ENCODE assay signal across 20 cellular contexts in the genomic region with DNA sequence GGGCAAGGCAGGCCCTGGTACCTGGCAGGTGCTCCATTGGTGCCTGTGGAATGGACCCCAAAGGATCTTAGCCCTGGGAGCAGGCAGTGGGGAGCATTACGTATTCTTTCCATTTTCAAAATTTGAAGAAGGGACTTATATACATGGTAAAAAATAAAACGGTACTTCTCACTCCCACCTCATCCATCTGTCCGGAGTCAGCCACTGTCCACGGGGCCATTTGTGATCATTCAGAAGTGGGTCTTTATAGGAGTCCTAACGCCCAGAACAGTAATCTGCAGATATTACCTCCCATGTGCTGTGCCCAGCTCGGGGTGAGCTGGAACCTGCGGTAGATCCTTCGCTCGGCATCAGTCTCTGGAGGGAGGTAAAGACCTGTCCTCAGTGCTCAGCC.
"Had no signal": no experiment of that assay in that cellular context is flagged by ENCODE, and none has a peak within 500 bp of the region (broad histone marks: within the 10 kb centered on the region; RNA-seq: fewer than 3 reads in every experiment).

No MANE protein-coding gene starts in this region.

- ATAC-seq: activated T-helper 17 cell treated with anti-CD3 and anti-CD28 coated beads, Interleukin-2, amount 50 U/mL, for 72 hours; body of pancreas; gastrocnemius medialis; left colon; lower lobe of right lung; natural killer cell treated with Interleukin-12 subunit alpha and Interleukin-12 subunit beta and Interleukin-15 and Interleukin-18, amount 100 ng/mL, for 72 hours had no signal

- H3K27ac ChIP-seq: body of pancreas, gastrocnemius medialis, lower lobe of right lung, tibial nerve had no signal

- H3K27ac Mint-ChIP-seq: activated CD4-positive, alpha-beta T cell treated with anti-CD3 and anti-CD28 coated beads, Interleukin-2, amount 10 ng/mL, durations not matched to agents 24 days and 14 days; activated naive CD8-positive, alpha-beta T cell treated with anti-CD3 and anti-CD28 coated beads for 36 hours; activated T-helper 17 cell treated with anti-CD3 and anti-CD28 coated beads, Interleukin-2, amount 50 U/mL, for 72 hours; natural killer cell treated with Interleukin-12 subunit alpha and Interleukin-12 subunit beta and Interleukin-15 and Interleukin-18, amount 100 ng/mL, for 72 hours had no signal

- H3K27me3 ChIP-seq: body of pancreas, gastrocnemius medialis had no signal

- H3K9me3 Mint-ChIP-seq: activated CD4-positive, alpha-beta T cell treated with anti-CD3 and anti-CD28 coated beads, Interleukin-2, amount 10 ng/mL, durations not matched to agents 24 days and 14 days; activated naive CD8-positive, alpha-beta T cell treated with anti-CD3 and anti-CD28 coated beads for 36 hours; activated T-helper 17 cell treated with anti-CD3 and anti-CD28 coated beads, Interleukin-2, amount 50 U/mL, for 72 hours; natural killer cell treated with Interleukin-12 subunit alpha and Interleukin-12 subunit beta and Interleukin-15 and Interleukin-18, amount 100 ng/mL, for 72 hours had no signal

- H3K4me3 Mint-ChIP-seq: activated CD4-positive, alpha-beta T cell treated with anti-CD3 and anti-CD28 coated beads, Interleukin-2, amount 10 ng/mL, durations not matched to agents 24 days and 14 days; activated naive CD8-positive, alpha-beta T cell treated with anti-CD3 and anti-CD28 coated beads for 36 hours; activated T-helper 17 cell treated with anti-CD3 and anti-CD28 coated beads, Interleukin-2, amount 50 U/mL, for 72 hours; natural killer cell treated with Interleukin-12 subunit alpha and Interleukin-12 subunit beta and Interleukin-15 and Interleukin-18, amount 100 ng/mL, for 72 hours had no signal

- H3K4me3 ChIP-seq: body of pancreas, gastrocnemius medialis, lower lobe of right lung, tibial nerve had no signal

- H3K9me3 ChIP-seq: body of pancreas, gastrocnemius medialis, lower lobe of right lung, tibial nerve had no signal

- H3K4me1 ChIP-seq: gastrocnemius medialis, tibial nerve had no signal

- H3K27me3 Mint-ChIP-seq: activated CD4-positive, alpha-beta T cell treated with anti-CD3 and anti-CD28 coated beads, Interleukin-2, amount 10 ng/mL, durations not matched to agents 24 days and 14 days had no signal

- H3K36me3 Mint-ChIP-seq: activated naive CD8-positive, alpha-beta T cell treated with anti-CD3 and anti-CD28 coated beads for 36 hours; natural killer cell treated with Interleukin-12 subunit alpha and Interleukin-12 subunit beta and Interleukin-15 and Interleukin-18, amount 100 ng/mL, for 72 hours had no signal

- H3K36me3 ChIP-seq: gastrocnemius medialis, lower lobe of right lung, tibial nerve had no signal

- H3K4me1 Mint-ChIP-seq: activated CD4-positive, alpha-beta T cell treated with anti-CD3 and anti-CD28 coated beads, Interleukin-2, amount 10 ng/mL, durations not matched to agents 24 days and 14 days; activated naive CD8-positive, alpha-beta T cell treated with anti-CD3 and anti-CD28 coated beads for 36 hours; activated T-helper 17 cell treated with anti-CD3 and anti-CD28 coated beads, Interleukin-2, amount 50 U/mL, for 72 hours had no signal

- DNase-seq: activated CD4-positive, alpha-beta T cell treated with anti-CD3 and anti-CD28 coated beads, Interleukin-2, amount 10 ng/mL, durations not matched to agents 24 days and 14 days; activated naive CD4-positive, alpha-beta T cell; activated naive CD8-positive, alpha-beta T cell treated with anti-CD3 and anti-CD28 coated beads for 36 hours; amniotic stem cell; body of pancreas; central memory CD4-positive, alpha-beta T cell; cortex of kidney; effector CD4-positive, alpha-beta T cell; gastrocnemius medialis; left colon; lower lobe of right lung; occipital lobe; retina; stimulated activated CD4-positive, alpha-beta T cell treated with anti-CD3 and anti-CD28 coated beads, Interleukin-1b, Interleukin-23, amount 100 ng/mL, for 48 hours; stimulated activated naive CD4-positive, alpha-beta T cell treated with Interleukin-2 at 50 U/mL for 16 hours; T-helper 1 cell; T1000 had no signal
